ENCODE assay signal across 1 cellular context in genomic region chr22:20317402-20318042, GRCh38.
TF ChIP-seq lines count a peak whose summit lies in the region.

No MANE protein-coding gene starts in this region.

TF ChIP-seq in K562, 482 proteins besides CTCF, POLR2A, EP300 and RAD21 (continues in another document):
- TF ChIP-seq PURB (CRISPR knock-in tag; IDR thresholded peaks at IDR 0.05; ENCODE audit: low read depth), result peak; percentile 99; the same call in 1 of the 2 replicates
- peak; percentile 69 for TF ChIP-seq TFAP4 (CRISPR knock-in tag; IDR thresholded peaks at IDR 0.05; ENCODE audit: borderline replicate concordance)
- peak; percentile 51 for TF ChIP-seq SMC3 (conservative IDR thresholded peaks at IDR 0.05; ENCODE audit: insufficient read depth, low read depth, low read length)
- peak; percentile 34 for TF ChIP-seq NEUROD1 (IDR thresholded peaks at IDR 0.05; ENCODE audit: borderline replicate concordance, low read depth, low read length, partially characterized antibody)
- peak; percentile 82; the same call in 1 of the 2 replicates for TF ChIP-seq LCOR (CRISPR knock-in tag; IDR thresholded peaks at IDR 0.05)
- TF ChIP-seq FOXA3 (CRISPR knock-in tag; conservative IDR thresholded peaks at IDR 0.05 in 1 of 2, IDR thresholded peaks at IDR 0.05 in 1 of 2), result peak in 1 of 2 experiments; percentile 67; a peak in 1 of 4 replicates
- TF ChIP-seq, protein P1, sequence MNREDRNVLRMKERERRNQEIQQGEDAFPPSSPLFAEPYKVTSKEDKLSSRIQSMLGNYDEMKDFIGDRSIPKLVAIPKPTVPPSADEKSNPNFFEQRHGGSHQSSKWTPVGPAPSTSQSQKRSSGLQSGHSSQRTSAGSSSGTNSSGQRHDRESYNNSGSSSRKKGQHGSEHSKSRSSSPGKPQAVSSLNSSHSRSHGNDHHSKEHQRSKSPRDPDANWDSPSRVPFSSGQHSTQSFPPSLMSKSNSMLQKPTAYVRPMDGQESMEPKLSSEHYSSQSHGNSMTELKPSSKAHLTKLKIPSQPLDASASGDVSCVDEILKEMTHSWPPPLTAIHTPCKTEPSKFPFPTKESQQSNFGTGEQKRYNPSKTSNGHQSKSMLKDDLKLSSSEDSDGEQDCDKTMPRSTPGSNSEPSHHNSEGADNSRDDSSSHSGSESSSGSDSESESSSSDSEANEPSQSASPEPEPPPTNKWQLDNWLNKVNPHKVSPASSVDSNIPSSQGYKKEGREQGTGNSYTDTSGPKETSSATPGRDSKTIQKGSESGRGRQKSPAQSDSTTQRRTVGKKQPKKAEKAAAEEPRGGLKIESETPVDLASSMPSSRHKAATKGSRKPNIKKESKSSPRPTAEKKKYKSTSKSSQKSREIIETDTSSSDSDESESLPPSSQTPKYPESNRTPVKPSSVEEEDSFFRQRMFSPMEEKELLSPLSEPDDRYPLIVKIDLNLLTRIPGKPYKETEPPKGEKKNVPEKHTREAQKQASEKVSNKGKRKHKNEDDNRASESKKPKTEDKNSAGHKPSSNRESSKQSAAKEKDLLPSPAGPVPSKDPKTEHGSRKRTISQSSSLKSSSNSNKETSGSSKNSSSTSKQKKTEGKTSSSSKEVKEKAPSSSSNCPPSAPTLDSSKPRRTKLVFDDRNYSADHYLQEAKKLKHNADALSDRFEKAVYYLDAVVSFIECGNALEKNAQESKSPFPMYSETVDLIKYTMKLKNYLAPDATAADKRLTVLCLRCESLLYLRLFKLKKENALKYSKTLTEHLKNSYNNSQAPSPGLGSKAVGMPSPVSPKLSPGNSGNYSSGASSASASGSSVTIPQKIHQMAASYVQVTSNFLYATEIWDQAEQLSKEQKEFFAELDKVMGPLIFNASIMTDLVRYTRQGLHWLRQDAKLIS (CRISPR knock-in tag; IDR thresholded peaks at IDR 0.05), result peak; percentile 81; the same call in 1 of the 2 replicates
- 0 out of 2 replicates have a peak, but pooled peaks have one; percentile 38 for TF ChIP-seq THAP7 (CRISPR knock-in tag; IDR thresholded peaks at IDR 0.05)
- peak in 1 of 2 experiments; percentile 81; a peak in 2 of 4 replicates for TF ChIP-seq TEAD1 (CRISPR knock-in tag; IDR thresholded peaks at IDR 0.05)
- TF ChIP-seq, protein P2, sequence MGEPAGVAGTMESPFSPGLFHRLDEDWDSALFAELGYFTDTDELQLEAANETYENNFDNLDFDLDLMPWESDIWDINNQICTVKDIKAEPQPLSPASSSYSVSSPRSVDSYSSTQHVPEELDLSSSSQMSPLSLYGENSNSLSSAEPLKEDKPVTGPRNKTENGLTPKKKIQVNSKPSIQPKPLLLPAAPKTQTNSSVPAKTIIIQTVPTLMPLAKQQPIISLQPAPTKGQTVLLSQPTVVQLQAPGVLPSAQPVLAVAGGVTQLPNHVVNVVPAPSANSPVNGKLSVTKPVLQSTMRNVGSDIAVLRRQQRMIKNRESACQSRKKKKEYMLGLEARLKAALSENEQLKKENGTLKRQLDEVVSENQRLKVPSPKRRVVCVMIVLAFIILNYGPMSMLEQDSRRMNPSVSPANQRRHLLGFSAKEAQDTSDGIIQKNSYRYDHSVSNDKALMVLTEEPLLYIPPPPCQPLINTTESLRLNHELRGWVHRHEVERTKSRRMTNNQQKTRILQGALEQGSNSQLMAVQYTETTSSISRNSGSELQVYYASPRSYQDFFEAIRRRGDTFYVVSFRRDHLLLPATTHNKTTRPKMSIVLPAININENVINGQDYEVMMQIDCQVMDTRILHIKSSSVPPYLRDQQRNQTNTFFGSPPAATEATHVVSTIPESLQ (CRISPR knock-in tag; IDR thresholded peaks at IDR 0.05), result 0 out of 2 replicates have a peak, but pooled peaks have one; percentile 32
- TF ChIP-seq, protein P3, sequence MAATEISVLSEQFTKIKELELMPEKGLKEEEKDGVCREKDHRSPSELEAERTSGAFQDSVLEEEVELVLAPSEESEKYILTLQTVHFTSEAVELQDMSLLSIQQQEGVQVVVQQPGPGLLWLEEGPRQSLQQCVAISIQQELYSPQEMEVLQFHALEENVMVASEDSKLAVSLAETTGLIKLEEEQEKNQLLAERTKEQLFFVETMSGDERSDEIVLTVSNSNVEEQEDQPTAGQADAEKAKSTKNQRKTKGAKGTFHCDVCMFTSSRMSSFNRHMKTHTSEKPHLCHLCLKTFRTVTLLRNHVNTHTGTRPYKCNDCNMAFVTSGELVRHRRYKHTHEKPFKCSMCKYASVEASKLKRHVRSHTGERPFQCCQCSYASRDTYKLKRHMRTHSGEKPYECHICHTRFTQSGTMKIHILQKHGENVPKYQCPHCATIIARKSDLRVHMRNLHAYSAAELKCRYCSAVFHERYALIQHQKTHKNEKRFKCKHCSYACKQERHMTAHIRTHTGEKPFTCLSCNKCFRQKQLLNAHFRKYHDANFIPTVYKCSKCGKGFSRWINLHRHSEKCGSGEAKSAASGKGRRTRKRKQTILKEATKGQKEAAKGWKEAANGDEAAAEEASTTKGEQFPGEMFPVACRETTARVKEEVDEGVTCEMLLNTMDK (IDR thresholded peaks at IDR 0.05; ENCODE audit: borderline replicate concordance, insufficient read depth, low read depth, low read length, poor library complexity, severe bottlenecking), result peak; percentile 45
- TF ChIP-seq, protein P4, sequence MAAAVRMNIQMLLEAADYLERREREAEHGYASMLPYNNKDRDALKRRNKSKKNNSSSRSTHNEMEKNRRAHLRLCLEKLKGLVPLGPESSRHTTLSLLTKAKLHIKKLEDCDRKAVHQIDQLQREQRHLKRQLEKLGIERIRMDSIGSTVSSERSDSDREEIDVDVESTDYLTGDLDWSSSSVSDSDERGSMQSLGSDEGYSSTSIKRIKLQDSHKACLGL (CRISPR knock-in tag; IDR thresholded peaks at IDR 0.05; ENCODE audit: borderline replicate concordance, poor library complexity, severe bottlenecking), result peak; percentile 36
- peak; percentile 36; the same call in 1 of the 2 replicates for TF ChIP-seq KAT7 (CRISPR knock-in tag; IDR thresholded peaks at IDR 0.05; ENCODE audit: borderline replicate concordance)
- 0 out of 4 replicates have a peak, but pooled peaks of 1 of the 2 experiments have one; percentile 80 for TF ChIP-seq ARNT (IDR thresholded peaks at IDR 0.05)
- peak; percentile 65; the same call in 1 of the 2 replicates for TF ChIP-seq ZNF583 (CRISPR knock-in tag; IDR thresholded peaks at IDR 0.05)
- peak; percentile 9; the same call in 1 of the 2 replicates for TF ChIP-seq RB1 (IDR thresholded peaks at IDR 0.05; ENCODE audit: low read depth)
- peak; percentile 51; the same call in 1 of the 2 replicates for TF ChIP-seq SMARCA5 (IDR thresholded peaks at IDR 0.05)
- peak; percentile 72 for TF ChIP-seq CTBP1 (IDR thresholded peaks at IDR 0.05; ENCODE audit: borderline replicate concordance)
- TF ChIP-seq FOXP1 (CRISPR knock-in tag; IDR thresholded peaks at IDR 0.05), result 0 out of 2 replicates have a peak, but pooled peaks have one; percentile 25
- peak; percentile 54; the same call in 1 of the 2 replicates for TF ChIP-seq CXXC5 (CRISPR knock-in tag; IDR thresholded peaks at IDR 0.05)
- peak; percentile 47 for TF ChIP-seq L3MBTL2 (IDR thresholded peaks at IDR 0.05)
- peak; percentile 35 for TF ChIP-seq BCOR (IDR thresholded peaks at IDR 0.05)
- TF ChIP-seq, protein P5, sequence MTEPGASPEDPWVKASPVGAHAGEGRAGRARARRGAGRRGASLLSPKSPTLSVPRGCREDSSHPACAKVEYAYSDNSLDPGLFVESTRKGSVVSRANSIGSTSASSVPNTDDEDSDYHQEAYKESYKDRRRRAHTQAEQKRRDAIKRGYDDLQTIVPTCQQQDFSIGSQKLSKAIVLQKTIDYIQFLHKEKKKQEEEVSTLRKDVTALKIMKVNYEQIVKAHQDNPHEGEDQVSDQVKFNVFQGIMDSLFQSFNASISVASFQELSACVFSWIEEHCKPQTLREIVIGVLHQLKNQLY (CRISPR knock-in tag; conservative IDR thresholded peaks at IDR 0.05), result 0 out of 4 replicates have a peak, but pooled peaks of 1 of the 2 experiments have one; percentile 22
- peak; percentile 26; the same call in 1 of the 2 replicates for TF ChIP-seq GATA2 (CRISPR knock-in tag; IDR thresholded peaks at IDR 0.05)
- peak; percentile 60; the same call in 1 of the 2 replicates for TF ChIP-seq USF1 (CRISPR knock-in tag; IDR thresholded peaks at IDR 0.05)
- TF ChIP-seq CSDE1 (IDR thresholded peaks at IDR 0.05), result peak in 1 of 2 experiments; percentile 25; a peak in 1 of 4 replicates
- 0 out of 2 replicates have a peak, but pooled peaks have one; percentile 34 for TF ChIP-seq ZBTB2 (IDR thresholded peaks at IDR 0.05)
- peak; percentile 69 for TF ChIP-seq GABPB1 (CRISPR knock-in tag; IDR thresholded peaks at IDR 0.05)
- TF ChIP-seq CHD4 (IDR thresholded peaks at IDR 0.05; ENCODE audit: insufficient read depth, insufficient replicate concordance, low read depth, low read length, poor library complexity, severe bottlenecking), result peak; percentile 56
- TF ChIP-seq ZNF76 (CRISPR knock-in tag; IDR thresholded peaks at IDR 0.05; ENCODE audit: borderline replicate concordance), result 0 out of 2 replicates have a peak, but pooled peaks have one; percentile 14
- TF ChIP-seq KDM2B (CRISPR knock-in tag; IDR thresholded peaks at IDR 0.05), result peak; percentile 38; the same call in 1 of the 2 replicates
- peak; percentile 41 for TF ChIP-seq HDAC2 (IDR thresholded peaks at IDR 0.05)
- peak; percentile 78; the same call in 1 of the 2 replicates for TF ChIP-seq CBFB (CRISPR knock-in tag; IDR thresholded peaks at IDR 0.05)
- peak; percentile 75; the same call in 1 of the 2 replicates for TF ChIP-seq KLF16 (IDR thresholded peaks at IDR 0.05)
- peak; percentile 64 for TF ChIP-seq MYC (IDR thresholded peaks at IDR 0.05; ENCODE audit: low read depth, low read length)
- TF ChIP-seq MYC (CRISPR knock-in tag; IDR thresholded peaks at IDR 0.05; ENCODE audit: borderline replicate concordance, low read depth), result peak; percentile 63; the same call in 1 of the 2 replicates
- 0 out of 2 replicates have a peak, but pooled peaks have one; percentile 82 for TF ChIP-seq HOMEZ (CRISPR knock-in tag; IDR thresholded peaks at IDR 0.05)
- 0 out of 4 replicates have a peak, but pooled peaks have one; percentile 4 to 57 for TF ChIP-seq RCOR1 (IDR thresholded peaks at IDR 0.05; ENCODE audit: borderline replicate concordance in 1 of 2, low read depth in 2 of 2, low read length in 2 of 2)
- TF ChIP-seq ZBTB43 (CRISPR knock-in tag; IDR thresholded peaks at IDR 0.05), result 0 out of 2 replicates have a peak, but pooled peaks have one; percentile 41
- TF ChIP-seq KLF13 (tag; IDR thresholded peaks at IDR 0.05; ENCODE audit: borderline replicate concordance, low read depth), result peak; percentile 79; the same call in 1 of the 2 replicates
- 0 out of 2 replicates have a peak, but pooled peaks have one; percentile 43 for TF ChIP-seq SMAD4 (CRISPR knock-in tag; conservative IDR thresholded peaks at IDR 0.05)
- 0 out of 2 replicates have a peak, but pooled peaks have one; percentile 38 for TF ChIP-seq HCFC1 (IDR thresholded peaks at IDR 0.05; ENCODE audit: low read depth, low read length)
- peak; percentile 33; the same call in 1 of the 2 replicates for TF ChIP-seq DNMT1 (IDR thresholded peaks at IDR 0.05)
- peak; percentile 66 for TF ChIP-seq MAX (CRISPR knock-in tag; IDR thresholded peaks at IDR 0.05)
- TF ChIP-seq CC2D1A (IDR thresholded peaks at IDR 0.05), result peak; percentile 66; the same call in 1 of the 2 replicates
- TF ChIP-seq ZNF584 (CRISPR knock-in tag; IDR thresholded peaks at IDR 0.05; ENCODE audit: low read depth), result 0 out of 2 replicates have a peak, but pooled peaks have one; percentile 52
